In the genomic region with DNA sequence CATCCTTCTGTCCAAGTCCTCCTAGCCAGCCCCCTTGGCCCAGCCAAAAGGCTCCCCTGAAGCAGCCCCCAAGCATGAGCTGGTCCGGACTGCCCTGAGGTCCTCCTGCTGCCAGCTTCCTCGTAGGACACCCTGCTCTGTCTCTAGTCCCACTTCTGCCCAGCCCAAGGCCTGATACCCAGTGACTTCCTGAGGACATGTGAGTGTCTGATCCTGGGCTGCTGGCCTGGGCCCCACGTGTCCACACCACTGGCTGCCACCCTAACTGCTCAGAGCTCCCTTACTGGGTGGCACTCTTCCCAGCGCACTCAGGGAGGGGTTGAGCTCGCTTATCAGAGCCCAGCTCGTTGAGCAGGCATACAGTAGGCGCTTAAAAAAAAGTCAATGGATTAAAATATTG, we compare ENCODE assay signal across 17 cellular contexts.
"Had no signal": no experiment of that assay in that cellular context is flagged by ENCODE, and none has a peak within 500 bp of the region (broad histone marks: within the 10 kb centered on the region; RNA-seq: fewer than 3 reads in every experiment).

No MANE protein-coding gene starts in this region.

- H3K27ac Mint-ChIP-seq: activated CD8-positive, alpha-beta T cell treated with anti-CD3 and anti-CD28 coated beads for 36 hours; activated T-helper 1 cell treated with anti-CD3 and anti-CD28 coated beads, Interleukin-12 subunit alpha, Interleukin-12 subunit beta, Interleukin-2, Interleukin-4 antibody, amounts not matched to agents 30 ng/mL and 10 ng/mL and 1 ng/mL, durations not matched to agents 14 hours and 24 hours and 36 hours; natural killer cell treated with Interleukin-12 subunit alpha and Interleukin-12 subunit beta and Interleukin-15 and Interleukin-18, amount 100 ng/mL, for 72 hours had no signal

- ATAC-seq: activated CD8-positive, alpha-beta T cell treated with anti-CD3 and anti-CD28 coated beads for 36 hours; natural killer cell treated with Interleukin-12 subunit alpha and Interleukin-12 subunit beta and Interleukin-15 and Interleukin-18, amount 100 ng/mL, for 72 hours had no signal

- H3K27me3 ChIP-seq: cardiac muscle cell, transverse colon had no signal

- H3K27ac ChIP-seq: cardiac muscle cell, coronary artery, SJSA1, WERI-Rb-1 had no signal

- FAIRE-seq: small intestine had no signal

- DNase-seq: activated CD4-positive, alpha-beta T cell treated with anti-CD3 and anti-CD28 coated beads for 4 hours; activated CD8-positive, alpha-beta memory T cell treated with anti-CD3 and anti-CD28 coated beads, Interleukin-2, amount 50 U/mL, for 4 hours; activated CD8-positive, alpha-beta T cell treated with anti-CD3 and anti-CD28 coated beads for 36 hours; activated naive CD4-positive, alpha-beta T cell; effector CD8-positive, alpha-beta T cell; kidney glomerular epithelial cell; mammary epithelial cell; occipital lobe; small intestine; T1000; transverse colon; WERI-Rb-1 had no signal

- H3K9me3 ChIP-seq: SJSA1 had no signal

- H3K4me3 ChIP-seq: cardiac muscle cell, coronary artery, SJSA1, transverse colon had no signal

- H3K4me3 Mint-ChIP-seq: activated CD8-positive, alpha-beta T cell treated with anti-CD3 and anti-CD28 coated beads for 36 hours; activated T-helper 1 cell treated with anti-CD3 and anti-CD28 coated beads, Interleukin-12 subunit alpha, Interleukin-12 subunit beta, Interleukin-2, Interleukin-4 antibody, amounts not matched to agents 30 ng/mL and 10 ng/mL and 1 ng/mL, durations not matched to agents 14 hours and 24 hours and 36 hours; natural killer cell treated with Interleukin-12 subunit alpha and Interleukin-12 subunit beta and Interleukin-15 and Interleukin-18, amount 100 ng/mL, for 72 hours had no signal

- H3K9me3 Mint-ChIP-seq: natural killer cell treated with Interleukin-12 subunit alpha and Interleukin-12 subunit beta and Interleukin-15 and Interleukin-18, amount 100 ng/mL, for 72 hours had no signal

- H3K36me3 ChIP-seq: cardiac muscle cell, SJSA1, transverse colon, WERI-Rb-1 had no signal
